ENCODE assay signal across 8 cellular contexts in genomic region chr14:102509744-102510615, GRCh38. TPM values are rescaled to one million over a fixed set of nuclear protein-coding genes. Genes with fewer than 3 reads are reported as not detected.
DNase-seq lines count a peak whose midpoint lies in the region; ATAC-seq and TF ChIP-seq lines count a peak whose summit lies in the region.

TSS of gene ANKRD9 (minus strand) at chr14:102509776. CDS start at chr14:102507889, 1,887 bp downstream.

- H3K4me1 ChIP-seq in fibroblast of lung (ENCODE audit: control insufficient read depth, extremely low read depth, insufficient read depth, low read length): peaks cover 4% of the 10 kb centered on the region
- H3K4me1 ChIP-seq in naive thymus-derived CD4-positive, alpha-beta T cell (ENCODE audit: control insufficient read depth in 2 of 2, insufficient read depth in 2 of 2, low read length in 2 of 2): peaks cover 4 to 14% of the 10 kb centered on the region in 2 donors

- no peaks in the 10 kb centered on the region for H3K9me3 Mint-ChIP-seq in activated T-helper 17 cell treated with anti-CD3 and anti-CD28 coated beads, Interleukin-2, amount 50 U/mL, for 72 hours
- H3K9me3 Mint-ChIP-seq in naive thymus-derived CD4-positive, alpha-beta T cell: peaks cover 0 to 2% (median 0%) of the 10 kb centered on the region in 11 donors

- peak within 1 kb of the TSS; percentile 74 for H3K4me3 Mint-ChIP-seq in activated T-helper 17 cell treated with anti-CD3 and anti-CD28 coated beads, Interleukin-2, amount 50 U/mL, for 72 hours
- peak within 1 kb of the TSS; percentile 85 to 91 (median 88) for H3K4me3 Mint-ChIP-seq in naive thymus-derived CD4-positive, alpha-beta T cell

- CTCF ChIA-PET in naive thymus-derived CD4-positive, alpha-beta T cell (lab: Charles Lee): interaction anchor here (0.6 kb wide), 1 partner anchor 1321 kb away, joined by 4 read pairs; no protein-coding TSS in a partner anchor

- no peak for TF ChIP-seq CTCF in fibroblast of lung (conservative IDR thresholded peaks at IDR 0.05 in 1 of 2, IDR thresholded peaks at IDR 0.05 in 1 of 2; ENCODE audit: low read depth in 1 of 2, low read length in 2 of 2)

- H3K27ac Mint-ChIP-seq in activated T-helper 17 cell treated with anti-CD3 and anti-CD28 coated beads, Interleukin-2, amount 50 U/mL, for 72 hours: peak within 1 kb of the TSS; percentile 33
- H3K27ac Mint-ChIP-seq in naive thymus-derived CD4-positive, alpha-beta T cell: peak within 1 kb of the TSS in 8 of 9 donors; percentile 20 to 74 (median 59)

- H3K4me1 Mint-ChIP-seq in activated T-helper 17 cell treated with anti-CD3 and anti-CD28 coated beads, Interleukin-2, amount 50 U/mL, for 72 hours: no peaks in the 10 kb centered on the region
- H3K4me1 Mint-ChIP-seq in naive thymus-derived CD4-positive, alpha-beta T cell: peaks cover 0 to 21% (median 10%) of the 10 kb centered on the region in 7 donors

- H3K4me3 ChIP-seq in fibroblast of lung (replicated peaks in 1 of 4; ENCODE audit: control extremely low read depth in 1 of 4, insufficient read depth in 1 of 4, low read depth in 3 of 4, low read length in 4 of 4): peak within 1 kb of the TSS; percentile 51 to 67 (median 60)
- H3K4me3 ChIP-seq in naive thymus-derived CD4-positive, alpha-beta T cell (ENCODE audit: low read length): peak within 1 kb of the TSS; percentile 75

- peak within 1 kb of the TSS; percentile 56 for H3K27ac ChIP-seq in fibroblast of lung (ENCODE audit: insufficient read depth, low read length)
- H3K27ac ChIP-seq in naive thymus-derived CD4-positive, alpha-beta T cell (ENCODE audit: low read depth, low read length): peak within 1 kb of the TSS; percentile 58

- H3K9me3 ChIP-seq in fibroblast of lung (ENCODE audit: control insufficient read depth, insufficient read depth, low read depth, low read length): no peaks in the 10 kb centered on the region
- no peaks in the 10 kb centered on the region for H3K9me3 ChIP-seq in naive thymus-derived CD4-positive, alpha-beta T cell (ENCODE audit: control insufficient read depth in 2 of 3, low read length in 3 of 3)

- intact Hi-C loops in naive thymus-derived CD4-positive, alpha-beta T cell (cut with micrococcal nuclease): loop anchor here (1.0 to 10.0 kb wide), 7 partner anchors 15 to 805 kb away; partner anchors contain the start of genes RCOR1 (in 1 of the 2), TRAF3 (in 1 of the 2) and WDR20 (in 1 of the 2)

- H3K79me2 ChIP-seq in fibroblast of lung (ENCODE audit: control insufficient read depth, insufficient read depth, low read length): no peaks in the 10 kb centered on the region

- DNase-seq in DMS 273 treated with DMSO at 0.1 percent for 48 hours (lab: John Stamatoyannopoulos, UW) (peak; percentile 80), KBM-7 (peak; percentile 86), RPMI8226 (peak; percentile 91), fibroblast of lung (ENCODE audit: low read depth in 2 of 2) (peak; percentile 87 to 92)
- peak; percentile 48 to 94 (median 66) for DNase-seq in naive thymus-derived CD4-positive, alpha-beta T cell
- DNase-seq in stimulated activated CD8-positive, alpha-beta memory T cell treated with anti-CD3 and anti-CD28 coated beads, Interleukin-7, amount 100 ng/mL, for 48 hours (ENCODE audit: extremely low read depth in 1 of 2, low read depth in 1 of 2): peak; percentile 81 to 83

- H4K20me1 ChIP-seq in fibroblast of lung (ENCODE audit: control insufficient read depth, extremely low read depth, insufficient read depth, low read length): no peaks in the 10 kb centered on the region

- peaks cover 12% of the 10 kb centered on the region for H3K36me3 ChIP-seq in fibroblast of lung (ENCODE audit: control insufficient read depth, insufficient read depth, low read length)
- no peaks in the 10 kb centered on the region for H3K36me3 ChIP-seq in naive thymus-derived CD4-positive, alpha-beta T cell (ENCODE audit: control insufficient read depth in 2 of 3, insufficient read depth in 3 of 3, low read length in 3 of 3)

- H3K27me3 Mint-ChIP-seq in activated T-helper 17 cell treated with anti-CD3 and anti-CD28 coated beads, Interleukin-2, amount 50 U/mL, for 72 hours: no peaks in the 10 kb centered on the region
- H3K27me3 Mint-ChIP-seq in naive thymus-derived CD4-positive, alpha-beta T cell: peaks cover 0 to 3% (median 0%) of the 10 kb centered on the region in 5 donors

- POLR2A ChIA-PET in naive thymus-derived CD4-positive, alpha-beta T cell (lab: Charles Lee): no interaction called here

- in situ Hi-C loops in KBM-7 (cut with MboI; ENCODE audit: low pct_unique_long_range_greater_than_20kb, low sequenced_read_pairs): no loop called here

- H3K36me3 Mint-ChIP-seq in activated T-helper 17 cell treated with anti-CD3 and anti-CD28 coated beads, Interleukin-2, amount 50 U/mL, for 72 hours (ENCODE audit: low read depth): no peaks in the 10 kb centered on the region
- peaks cover 0 to 4% (median 0%) of the 10 kb centered on the region in 5 donors for H3K36me3 Mint-ChIP-seq in naive thymus-derived CD4-positive, alpha-beta T cell

- peak; percentile 78 for ATAC-seq in GM21723 (IDR thresholded peaks at IDR 0.05; ENCODE audit: unreplicated experiment)
- ATAC-seq in activated T-helper 17 cell treated with anti-CD3 and anti-CD28 coated beads, Interleukin-2, amount 50 U/mL, for 72 hours (replicated peaks): peak; percentile 93
- peak; percentile 83 for ATAC-seq in naive thymus-derived CD4-positive, alpha-beta T cell

- peak within 1 kb of the TSS; percentile 80 for H2AFZ ChIP-seq in fibroblast of lung (ENCODE audit: low read length)

- no peaks in the 10 kb centered on the region for H3K27me3 ChIP-seq in fibroblast of lung (ENCODE audit: control insufficient read depth, insufficient read depth, low read length)
- H3K27me3 ChIP-seq in naive thymus-derived CD4-positive, alpha-beta T cell (ENCODE audit: control insufficient read depth in 2 of 2, insufficient read depth in 2 of 2, low read length in 2 of 2): no peaks in the 10 kb centered on the region

- H3K9ac ChIP-seq in fibroblast of lung (ENCODE audit: insufficient read depth, low read length): peak within 1 kb of the TSS; percentile 66

- peak within 1 kb of the TSS; percentile 92 for H3K4me2 ChIP-seq in fibroblast of lung (ENCODE audit: extremely low read depth, insufficient read depth, low read length)

RNA-seq across cellular contexts. Expression of gene ANKRD9, which starts in this region (rescaled TPM):
- total RNA-seq in activated T-helper 17 cell treated with anti-CD3 and anti-CD28 coated beads, Interleukin-2, amount 50 U/mL, for 72 hours: 1 to 10 TPM; 6.0 to 6.9 TPM
- total RNA-seq in fibroblast of lung: 13.6 and 22.0 TPM in 2 replicates
- 2.7 and 4.4 TPM in 2 replicates for polyA plus RNA-seq in fibroblast of lung
- polyA plus RNA-seq in fibroblast of lung (2012): 7.1 and 14.8 TPM in 2 replicates
- 2.6 and 4.1 TPM in 2 replicates for polyA minus RNA-seq in fibroblast of lung (ENCODE audit: low replicate concordance)
- 1 to 10 TPM; 1.1 to 8.1 (median 2.2) TPM for total RNA-seq in naive thymus-derived CD4-positive, alpha-beta T cell
- polyA plus RNA-seq in naive thymus-derived CD4-positive, alpha-beta T cell: under 1 TPM; 0.26 to 0.72 TPM

Comparison
In these comparisons a context has a peak if more than half of its experiments do, and no peak if none do; other contexts are left out.
1. Peak in every context shown above with its lines: DNase-seq, ATAC-seq, H3K4me3 ChIP-seq and H3K27ac ChIP-seq.